ENCODE assay signal across 1 cellular context in the genomic region with DNA sequence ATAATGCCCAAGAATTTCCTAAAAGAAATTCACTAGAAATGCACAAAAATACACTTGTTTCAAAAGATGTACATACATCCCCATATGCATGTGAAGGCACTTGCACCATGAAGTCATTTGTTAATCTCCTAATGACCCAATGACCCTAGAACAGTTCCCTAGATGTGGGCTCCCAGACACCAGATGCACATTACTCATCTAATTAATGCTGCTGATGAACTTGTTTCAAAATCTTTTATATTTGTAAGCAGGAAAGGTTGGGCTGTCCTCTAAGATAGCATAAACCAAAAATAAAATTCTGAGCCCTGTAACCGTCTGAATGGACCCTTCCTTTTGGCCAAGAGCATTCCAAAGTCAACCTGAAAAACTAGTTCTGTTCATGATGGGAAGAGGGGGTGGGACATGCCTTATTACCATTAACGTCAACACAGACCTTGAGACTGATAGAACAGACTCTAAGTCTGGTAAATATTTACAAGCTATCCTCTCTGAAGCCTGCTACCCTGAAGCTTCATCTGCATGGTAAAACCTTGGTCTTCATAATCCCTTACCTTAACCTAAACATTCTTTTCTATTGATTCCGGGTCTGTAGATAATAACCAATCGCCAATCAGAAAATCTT.
TF ChIP-seq lines count a peak whose summit lies in the region.

No MANE protein-coding gene starts in this region.

TF ChIP-seq in liver, 16 proteins besides CTCF, POLR2A, EP300 and RAD21 (continued from another document):
- TF ChIP-seq ZBTB33 (IDR thresholded peaks at IDR 0.05) (peak; percentile 31), HNF4A (conservative IDR thresholded peaks at IDR 0.05) (peak; percentile 59 to 67), FOXA1 (IDR thresholded peaks at IDR 0.05) (peak; percentile 66), GABPA (IDR thresholded peaks at IDR 0.05 in 1 of 2, conservative IDR thresholded peaks at IDR 0.05 in 1 of 2) (no peak), JUND (IDR thresholded peaks at IDR 0.05) (peak in 1 of 2 donors; percentile 47), YY1 (IDR thresholded peaks at IDR 0.05) (no peak), ATF3 (IDR thresholded peaks at IDR 0.05) (no peak), SP1 (IDR thresholded peaks at IDR 0.05) (peak; percentile 61), EGR1 (IDR thresholded peaks at IDR 0.05; ENCODE audit: low read depth in 2 of 2) (no peak)
- TF ChIP-seq, protein P1, sequence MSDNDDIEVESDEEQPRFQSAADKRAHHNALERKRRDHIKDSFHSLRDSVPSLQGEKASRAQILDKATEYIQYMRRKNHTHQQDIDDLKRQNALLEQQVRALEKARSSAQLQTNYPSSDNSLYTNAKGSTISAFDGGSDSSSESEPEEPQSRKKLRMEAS (IDR thresholded peaks at IDR 0.05): no peak
TF ChIP-seq in liver: peak in this region for 9.
